In the genomic region with DNA sequence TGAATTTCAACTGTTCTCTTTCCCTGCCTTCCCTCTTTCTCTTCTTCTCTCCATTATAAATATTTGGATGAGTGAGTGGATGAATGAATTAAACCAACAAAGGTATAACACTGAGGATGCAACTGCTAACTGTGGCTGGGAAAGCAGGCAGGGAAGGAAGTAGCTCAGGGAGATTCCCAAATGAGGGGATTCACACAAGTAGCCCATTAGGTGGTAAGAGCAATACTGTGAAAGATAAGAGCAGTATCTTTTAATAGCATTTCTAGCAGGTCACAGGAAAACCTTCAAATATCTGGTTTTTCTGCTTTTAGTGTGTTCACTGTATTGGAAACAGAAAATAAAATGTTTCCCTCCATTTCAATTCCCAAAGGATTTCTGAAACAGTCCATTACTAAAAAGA, we compare ENCODE assay signal across 1 cellular context.
TF ChIP-seq lines count a peak whose summit lies in the region.

No MANE protein-coding gene starts in this region.

TF ChIP-seq in neural cell, 6 proteins besides CTCF, POLR2A, EP300 and RAD21 (continued from another document):
- TF ChIP-seq, protein P1, sequence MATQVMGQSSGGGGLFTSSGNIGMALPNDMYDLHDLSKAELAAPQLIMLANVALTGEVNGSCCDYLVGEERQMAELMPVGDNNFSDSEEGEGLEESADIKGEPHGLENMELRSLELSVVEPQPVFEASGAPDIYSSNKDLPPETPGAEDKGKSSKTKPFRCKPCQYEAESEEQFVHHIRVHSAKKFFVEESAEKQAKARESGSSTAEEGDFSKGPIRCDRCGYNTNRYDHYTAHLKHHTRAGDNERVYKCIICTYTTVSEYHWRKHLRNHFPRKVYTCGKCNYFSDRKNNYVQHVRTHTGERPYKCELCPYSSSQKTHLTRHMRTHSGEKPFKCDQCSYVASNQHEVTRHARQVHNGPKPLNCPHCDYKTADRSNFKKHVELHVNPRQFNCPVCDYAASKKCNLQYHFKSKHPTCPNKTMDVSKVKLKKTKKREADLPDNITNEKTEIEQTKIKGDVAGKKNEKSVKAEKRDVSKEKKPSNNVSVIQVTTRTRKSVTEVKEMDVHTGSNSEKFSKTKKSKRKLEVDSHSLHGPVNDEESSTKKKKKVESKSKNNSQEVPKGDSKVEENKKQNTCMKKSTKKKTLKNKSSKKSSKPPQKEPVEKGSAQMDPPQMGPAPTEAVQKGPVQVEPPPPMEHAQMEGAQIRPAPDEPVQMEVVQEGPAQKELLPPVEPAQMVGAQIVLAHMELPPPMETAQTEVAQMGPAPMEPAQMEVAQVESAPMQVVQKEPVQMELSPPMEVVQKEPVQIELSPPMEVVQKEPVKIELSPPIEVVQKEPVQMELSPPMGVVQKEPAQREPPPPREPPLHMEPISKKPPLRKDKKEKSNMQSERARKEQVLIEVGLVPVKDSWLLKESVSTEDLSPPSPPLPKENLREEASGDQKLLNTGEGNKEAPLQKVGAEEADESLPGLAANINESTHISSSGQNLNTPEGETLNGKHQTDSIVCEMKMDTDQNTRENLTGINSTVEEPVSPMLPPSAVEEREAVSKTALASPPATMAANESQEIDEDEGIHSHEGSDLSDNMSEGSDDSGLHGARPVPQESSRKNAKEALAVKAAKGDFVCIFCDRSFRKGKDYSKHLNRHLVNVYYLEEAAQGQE (IDR thresholded peaks at IDR 0.05; ENCODE audit: borderline replicate concordance): no peak
- TF ChIP-seq EZH2 (IDR thresholded peaks at IDR 0.05; ENCODE audit: borderline replicate concordance, insufficient read depth, low read length, poor library complexity, severe bottlenecking): no peak
